In the genomic region with DNA sequence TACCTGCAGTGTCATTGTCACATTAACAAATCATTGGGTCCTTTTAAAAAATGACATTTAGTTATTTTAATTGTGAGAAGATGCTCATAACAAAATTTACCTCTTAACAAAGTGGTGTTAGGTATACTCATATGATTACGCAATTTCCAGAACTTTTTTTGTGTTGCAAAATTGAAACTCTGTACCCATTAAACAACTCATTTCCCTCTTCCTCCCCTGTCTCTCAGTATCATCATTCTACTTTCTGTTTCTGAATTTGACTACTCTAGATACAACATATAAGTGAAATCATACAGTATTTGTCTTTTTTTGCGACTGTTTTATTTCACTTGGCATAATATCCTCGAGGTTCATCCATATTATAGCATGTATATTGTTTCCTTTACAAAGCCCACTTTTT, we compare ENCODE assay signal across 9 cellular contexts. TPM values are rescaled to one million over a fixed set of nuclear protein-coding genes. Genes with fewer than 3 reads are reported as not detected.
DNase-seq lines count a peak whose midpoint lies in the region; ATAC-seq, FAIRE-seq and TF ChIP-seq lines count a peak whose summit lies in the region.
"Had no signal": no experiment of that assay in that cellular context is flagged by ENCODE, and none has a peak within 500 bp of the region (broad histone marks: within the 10 kb centered on the region; RNA-seq: fewer than 3 reads in every experiment).

No MANE protein-coding gene starts in this region.

- FAIRE-seq in HTR-8/SVneo (lab: Jason Lieb, UNC): no peak

- no peaks in the 10 kb centered on the region for H3K4me1 ChIP-seq in foreskin keratinocyte

- H3K27me3 ChIP-seq in foreskin keratinocyte: no peaks in the 10 kb centered on the region

- DNase-seq in epithelial cell of esophagus (ENCODE audit: low read depth) (peak; percentile 39), HTR-8/SVneo (ENCODE audit: insufficient read length, low spot score) (no peak), ACHN (no peak), globus pallidus (ENCODE audit: low spot score) (no peak), foreskin keratinocyte (no peak)
- DNase-seq: NCI-H187 treated with DMSO at 0.1 percent for 48 hours had no signal

- no peak overlapping the region for H3K4me3 ChIP-seq in epithelial cell of esophagus (ENCODE audit: low read length)

- no peak overlapping the region for H3K27ac ChIP-seq in foreskin keratinocyte

- ATAC-seq in GM18519 (IDR thresholded peaks at IDR 0.05; ENCODE audit: low FRiP score, unreplicated experiment) (peak; percentile 97), GM21528 (IDR thresholded peaks at IDR 0.05; ENCODE audit: low FRiP score, unreplicated experiment) (peak; percentile 96), HG03432 (IDR thresholded peaks at IDR 0.05; ENCODE audit: unreplicated experiment) (peak; percentile 99), foreskin keratinocyte (no peak)

- in situ Hi-C loops in ACHN (cut with HindIII; ENCODE audit: low pct_ligation_motif_present, low pct_unique_long_range_greater_than_20kb, low sequenced_read_pairs): no loop called here

- TF ChIP-seq CTCF in epithelial cell of esophagus (IDR thresholded peaks at IDR 0.05; ENCODE audit: insufficient read depth, low read depth, low read length, missing control alignments): no peak
- TF ChIP-seq CTCF in foreskin keratinocyte (conservative IDR thresholded peaks at IDR 0.05): no peak

RNA-seq across cellular contexts. Expression of a gene that starts 58.7 kb away (rescaled TPM):
- 5.0 and 5.4 TPM in 2 replicates for total RNA-seq in foreskin keratinocyte
- 3.8 and 4.3 TPM in 2 replicates for polyA plus RNA-seq in foreskin keratinocyte

RNA-seq across cellular contexts. Expression of a gene that starts 59.5 kb away (rescaled TPM):
- total RNA-seq in foreskin keratinocyte: 98.4 and 98.5 TPM in 2 replicates
- 27.5 and 35.2 TPM in 2 replicates for polyA plus RNA-seq in foreskin keratinocyte
